In genomic region chr2:28369355-28369754, GRCh38 we compare ENCODE assay signal across 19 cellular contexts. TPM values are rescaled to one million over a fixed set of nuclear protein-coding genes. Genes with fewer than 3 reads are reported as not detected.
DNase-seq lines count a peak whose midpoint lies in the region; ATAC-seq, FAIRE-seq and TF ChIP-seq lines count a peak whose summit lies in the region.
"Had no signal": no experiment of that assay in that cellular context is flagged by ENCODE, and none has a peak within 500 bp of the region (broad histone marks: within the 10 kb centered on the region; RNA-seq: fewer than 3 reads in every experiment).

No MANE protein-coding gene starts in this region.

- intact Hi-C loops in activated CD4-positive, alpha-beta T cell treated with anti-CD3 and anti-CD28 coated beads, Interleukin-2, amount 10 ng/mL, durations not matched to agents 24 days and 14 days (cut with micrococcal nuclease) = no loop called here
- intact Hi-C loops in K562 (cut with micrococcal nuclease) (no loop called here), Right ventricle myocardium inferior (cut with DNase I) (no loop called here)

- no peaks in the 10 kb centered on the region for H3K36me3 ChIP-seq in K562 (ENCODE audit: control insufficient read depth, insufficient read depth, low read length)
- H3K36me3 ChIP-seq: BLaER1, HAP-1 had no signal

- H3K9me3 ChIP-seq in A549 = no peaks in the 10 kb centered on the region
- H3K9me3 ChIP-seq in K562 (replicated peaks; ENCODE audit: control insufficient read depth, insufficient read depth, low read depth, low read length) = no peaks in the 10 kb centered on the region
- H3K9me3 ChIP-seq: BLaER1, HAP-1 had no signal

- no peak for DNase-seq in activated CD4-positive, alpha-beta T cell treated with anti-CD3 and anti-CD28 coated beads, Interleukin-2, amount 10 ng/mL, durations not matched to agents 7 days and 5 days
- DNase-seq in activated CD4-positive, alpha-beta T cell treated with anti-CD3 and anti-CD28 coated beads, Interleukin-2, amount 10 ng/mL, durations not matched to agents 24 days and 14 days = no peak
- DNase-seq in A549 (ENCODE audit: low read depth in 1 of 2, low spot score in 1 of 2) (no peak), K562 (ENCODE audit: extremely low read depth in 1 of 4, low spot score in 3 of 4) (no peak), nephron progenitor cell (no peak), Right ventricle myocardium inferior (ENCODE audit: missing footprints) (no peak), mesenteric fat pad (ENCODE audit: low spot score) (no peak)
- DNase-seq: CD8-positive, alpha-beta T cell; DMS79; NCI-H1417 treated with DMSO at 0.1 percent for 48 hours; NCI-H1930; NCI-H2171; NCI-H446; NCI-H69; OCI-M1 had no signal

- BruUV-seq in K562 (replicated peaks; lab: Mats Ljungman, UMichigan) = no TSS peak

- H3K4me2 ChIP-seq in A549 (no peak overlapping the region), K562 (ENCODE audit: insufficient read depth, low read length) (no peak overlapping the region)
- H3K4me2 ChIP-seq: BLaER1 had no signal

- H3K27me3 ChIP-seq in K562 (ENCODE audit: control insufficient read depth in 2 of 2, insufficient read depth in 2 of 2, low read length in 2 of 2) = no peaks in the 10 kb centered on the region; a peak in 1 of 5 replicates
- H3K27me3 ChIP-seq: BLaER1 had no signal

- H3K4me3 ChIP-seq in A549 = no peak overlapping the region
- no peak overlapping the region for H3K4me3 ChIP-seq in K562
- H3K4me3 ChIP-seq: BLaER1, HAP-1 had no signal

- peaks cover 27% of the 10 kb centered on the region for H3K4me1 ChIP-seq in A549
- H3K4me1 ChIP-seq in K562 (replicated peaks in 1 of 2; ENCODE audit: control insufficient read depth in 2 of 2, insufficient read depth in 2 of 2, low read length in 2 of 2) = peaks cover 27 to 28% of the 10 kb centered on the region in 2 experiments
- H3K4me1 ChIP-seq: HAP-1 had no signal

- TF ChIP-seq POLR2A in A549 (IDR thresholded peaks at IDR 0.05; ENCODE audit: low read length) (no peak), K562 (conservative IDR thresholded peaks at IDR 0.05) (no peak)

- TF ChIP-seq EP300 in A549 (IDR thresholded peaks at IDR 0.05) (no peak), K562 (IDR thresholded peaks at IDR 0.05; ENCODE audit: low read length) (no peak)

- no peaks in the 10 kb centered on the region for H3K79me2 ChIP-seq in K562 (ENCODE audit: control insufficient read depth, insufficient read depth, low read length)

- H3K9me3 Mint-ChIP-seq in activated CD4-positive, alpha-beta T cell treated with anti-CD3 and anti-CD28 coated beads, Interleukin-2, amount 10 ng/mL, durations not matched to agents 7 days and 5 days = no peaks in the 10 kb centered on the region
- no peaks in the 10 kb centered on the region for H3K9me3 Mint-ChIP-seq in activated CD4-positive, alpha-beta T cell treated with anti-CD3 and anti-CD28 coated beads, Interleukin-2, amount 10 ng/mL, durations not matched to agents 24 days and 14 days
- H3K9me3 Mint-ChIP-seq in nephron progenitor cell = peaks cover 3% of the 10 kb centered on the region
- H3K9me3 Mint-ChIP-seq: CD8-positive, alpha-beta T cell had no signal

- 70% methylated on average over 5 of the region's 5 CpGs for WGBS in A549 (ENCODE audit: missing lambda C conversion rate)
- WGBS in K562 (ENCODE audit: insufficient coverage, low coverage, missing lambda C conversion rate) = 65% methylated on average over 5 of the region's 5 CpGs

- peak overlapping the region; percentile 82 for H3K27ac Mint-ChIP-seq in activated CD4-positive, alpha-beta T cell treated with anti-CD3 and anti-CD28 coated beads, Interleukin-2, amount 10 ng/mL, durations not matched to agents 7 days and 5 days
- no peak overlapping the region for H3K27ac Mint-ChIP-seq in activated CD4-positive, alpha-beta T cell treated with anti-CD3 and anti-CD28 coated beads, Interleukin-2, amount 10 ng/mL, durations not matched to agents 24 days and 14 days
- peak overlapping the region; percentile 34 for H3K27ac Mint-ChIP-seq in nephron progenitor cell
- H3K27ac Mint-ChIP-seq: CD8-positive, alpha-beta T cell had no signal

- in situ Hi-C loops in K562 (cut with MboI) = no loop called here

- H3K9ac ChIP-seq in K562 (ENCODE audit: insufficient read depth in 1 of 2, low read depth in 2 of 2, low read length in 2 of 2) = no peak overlapping the region; a peak in 1 of 4 replicates
- H3K9ac ChIP-seq: BLaER1 had no signal

- TF ChIP-seq CTCF in A549 (IDR thresholded peaks at IDR 0.05) (no peak), K562 (IDR thresholded peaks at IDR 0.05 in 2 of 3, conservative IDR thresholded peaks at IDR 0.05 in 1 of 3; ENCODE audit: insufficient read depth in 2 of 3, low read depth in 1 of 3, low read length in 3 of 3) (no peak), nephron progenitor cell (IDR thresholded peaks at IDR 0.05) (no peak)

- H3K36me3 Mint-ChIP-seq in activated CD4-positive, alpha-beta T cell treated with anti-CD3 and anti-CD28 coated beads, Interleukin-2, amount 10 ng/mL, durations not matched to agents 7 days and 5 days (ENCODE audit: low read depth) = no peaks in the 10 kb centered on the region
- H3K36me3 Mint-ChIP-seq in activated CD4-positive, alpha-beta T cell treated with anti-CD3 and anti-CD28 coated beads, Interleukin-2, amount 10 ng/mL, durations not matched to agents 24 days and 14 days (ENCODE audit: low read depth) = no peaks in the 10 kb centered on the region
- no peaks in the 10 kb centered on the region for H3K36me3 Mint-ChIP-seq in nephron progenitor cell (ENCODE audit: low read depth)
- H3K36me3 Mint-ChIP-seq: CD8-positive, alpha-beta T cell had no signal

- H3K9me1 ChIP-seq in K562 (ENCODE audit: control insufficient read depth, insufficient read depth, low read length) = no peaks in the 10 kb centered on the region

- FAIRE-seq in A549 (lab: Jason Lieb, UNC) (no peak), K562 (lab: Jason Lieb, UNC) (no peak)

- no peaks in the 10 kb centered on the region for H4K20me1 ChIP-seq in K562 (replicated peaks; ENCODE audit: control insufficient read depth, insufficient read depth, low read length)
- H4K20me1 ChIP-seq: BLaER1 had no signal

- no peak for ATAC-seq in A549
- ATAC-seq in K562 = no peak
- ATAC-seq in GM21367 (IDR thresholded peaks at IDR 0.05; ENCODE audit: unreplicated experiment) = no peak
- no peak for ATAC-seq in Right ventricle myocardium inferior
- ATAC-seq: CD8-positive, alpha-beta T cell had no signal

- peaks cover 20% of the 10 kb centered on the region for H3K27me3 Mint-ChIP-seq in activated CD4-positive, alpha-beta T cell treated with anti-CD3 and anti-CD28 coated beads, Interleukin-2, amount 10 ng/mL, durations not matched to agents 7 days and 5 days
- H3K27me3 Mint-ChIP-seq in activated CD4-positive, alpha-beta T cell treated with anti-CD3 and anti-CD28 coated beads, Interleukin-2, amount 10 ng/mL, durations not matched to agents 24 days and 14 days = peaks cover 26% of the 10 kb centered on the region
- H3K27me3 Mint-ChIP-seq in nephron progenitor cell (ENCODE audit: low read depth, poor library complexity) = peaks cover 28% of the 10 kb centered on the region

- CTCF ChIA-PET in activated CD4-positive, alpha-beta T cell treated with anti-CD3 and anti-CD28 coated beads, Interleukin-2, amount 10 ng/mL, durations not matched to agents 7 days and 5 days (lab: Charles Lee) = interaction anchor here (0.8 to 2.1 kb wide), 3 partner anchors 9 to 17 kb away, joined by 3 to 11 read pairs (median 3); no protein-coding TSS in a partner anchor
- CTCF ChIA-PET in A549 (lab: Yijun Ruan, JAX) (interaction anchor here (0.6 to 1.7 kb wide), 5 partner anchors 9 to 32 kb away, joined by 3 to 5 read pairs (median 4); no protein-coding TSS in a partner anchor), K562 (lab: Yijun Ruan, JAX; ENCODE audit: low intra/inter-chr PET ratio) (no interaction called here)

- no peak overlapping the region for H2AFZ ChIP-seq in K562 (ENCODE audit: low read depth, low read length)

- TF ChIP-seq RAD21 in A549 (conservative IDR thresholded peaks at IDR 0.05 in 1 of 2, IDR thresholded peaks at IDR 0.05 in 1 of 2) (no peak), K562 (CRISPR knock-in tag; conservative IDR thresholded peaks at IDR 0.05 in 1 of 2, IDR thresholded peaks at IDR 0.05 in 1 of 2) (no peak)

- POLR2A ChIA-PET in activated CD4-positive, alpha-beta T cell treated with anti-CD3 and anti-CD28 coated beads, Interleukin-2, amount 10 ng/mL, durations not matched to agents 7 days and 5 days (lab: Charles Lee) = interaction anchor here (0.8 kb wide), 1 partner anchor 9 kb away, joined by 3 read pairs; no protein-coding TSS in a partner anchor
- POLR2A ChIA-PET in A549 (lab: Yijun Ruan, JAX) (interaction anchor here (0.6 to 1.6 kb wide), 3 partner anchors 22 to 921 kb away, joined by 3 to 7 read pairs (median 4); no protein-coding TSS in a partner anchor), K562 (lab: Yijun Ruan, JAX) (interaction anchor here (0.6 to 1.4 kb wide), 2 partner anchors 14 to 28 kb away, joined by 4 to 6 read pairs; no protein-coding TSS in a partner anchor)

- peak overlapping the region; percentile 3 to 77; a peak in 3 of 6 replicates for H3K27ac ChIP-seq in A549
- H3K27ac ChIP-seq in K562 (ENCODE audit: extremely low read depth, low read depth, low read length) = no peak overlapping the region
- H3K27ac ChIP-seq: 22Rv1, BLaER1 had no signal

- H3K4me1 Mint-ChIP-seq in activated CD4-positive, alpha-beta T cell treated with anti-CD3 and anti-CD28 coated beads, Interleukin-2, amount 10 ng/mL, durations not matched to agents 7 days and 5 days = peaks cover 44% of the 10 kb centered on the region
- peaks cover 36% of the 10 kb centered on the region for H3K4me1 Mint-ChIP-seq in activated CD4-positive, alpha-beta T cell treated with anti-CD3 and anti-CD28 coated beads, Interleukin-2, amount 10 ng/mL, durations not matched to agents 24 days and 14 days
- H3K4me1 Mint-ChIP-seq in nephron progenitor cell = peaks cover 33% of the 10 kb centered on the region

- H3K4me3 Mint-ChIP-seq in activated CD4-positive, alpha-beta T cell treated with anti-CD3 and anti-CD28 coated beads, Interleukin-2, amount 10 ng/mL, durations not matched to agents 7 days and 5 days = no peak overlapping the region
- H3K4me3 Mint-ChIP-seq in activated CD4-positive, alpha-beta T cell treated with anti-CD3 and anti-CD28 coated beads, Interleukin-2, amount 10 ng/mL, durations not matched to agents 24 days and 14 days = no peak overlapping the region
- no peak overlapping the region for H3K4me3 Mint-ChIP-seq in nephron progenitor cell
- H3K4me3 Mint-ChIP-seq: CD8-positive, alpha-beta T cell had no signal

RNA-seq across cellular contexts. Expression of gene FOSL2, which starts 23.3 kb away (rescaled TPM):
- 10 to 100 TPM; 39.6 to 47.0 TPM for total RNA-seq in activated CD4-positive, alpha-beta T cell treated with anti-CD3 and anti-CD28 coated beads, Interleukin-2, amount 10 ng/mL, durations not matched to agents 7 days and 5 days
- 73.2 and 80.6 TPM in 2 replicates for total RNA-seq in activated CD4-positive, alpha-beta T cell treated with anti-CD3 and anti-CD28 coated beads, Interleukin-2, amount 10 ng/mL, durations not matched to agents 24 days and 14 days
- polyA plus RNA-seq in A549 (2011; rRNA removed) (45.7 and 50.6 TPM in 2 replicates), A549 (2017; fragmentation: RNase III; extraction: RNeasy Plus Mini Kit Qiagen cat#74134 plus additional on column Dnase treatment) (68.1 to 73.4 TPM (median 69.0 TPM) in 3 replicates), K562 (2011; rRNA removed) (0.31 and 0.57 TPM in 2 replicates), K562 (2014; fragmentation: Illumina TruSeq; extraction: Trizol) (0.80 and 0.86 TPM in 2 replicates), K562 (2014; fragmentation: Nextera tagmentation; extraction: Ambion mirVana) (under 1 TPM; 0.04 to 0.07 TPM), K562 (2014; rRNA removed) (0.88 and 0.91 TPM in 2 replicates)
- polyA plus RNA-seq in A549 (2012; cell fraction: cytosol; rRNA removed) = 26.7 and 37.2 TPM in 2 replicates
- polyA plus RNA-seq in A549 (2012; cell fraction: nucleus; rRNA removed) = 89.7 and 95.0 TPM in 2 replicates
- 86.7 and 103 TPM in 2 replicates for polyA minus RNA-seq in A549 (2011; rRNA and poly(A)+ RNA removed)
- total RNA-seq in K562 (2011; cell fraction: chromatin; rRNA removed; ENCODE audit: low replicate concordance) = 0.77 and 2.2 TPM in 2 replicates
- 1.4 and 1.5 TPM in 2 replicates for total RNA-seq in K562 (2011; cell fraction: nucleolus; rRNA removed)
- total RNA-seq in K562 (2011; cell fraction: nucleoplasm; rRNA removed) = 0.99 and 1.5 TPM in 2 replicates
- total RNA-seq in K562 (2014; rRNA removed) (0.86 and 1.4 TPM in 2 replicates), K562 (2014; rRNA removed; fragmentation: Illumina TruSeq; extraction: Trizol) (0.45 and 0.51 TPM in 2 replicates), K562 (2015; rRNA removed; fragmentation: Illumina TruSeq; extraction: Trizol) (1.4 and 1.6 TPM in 2 replicates), K562 (2021) (2.9 and 3.1 TPM in 2 replicates), Right ventricle myocardium inferior (48.5 TPM), mesenteric fat pad (259 TPM)
- 0.34 and 0.51 TPM in 2 replicates for polyA plus RNA-seq in K562 (2011; cell fraction: cytosol; rRNA removed)
- polyA plus RNA-seq in K562 (2011; cell fraction: nucleus; rRNA removed) = 0.77 and 1.00 TPM in 2 replicates
- 2.4 and 4.6 TPM in 2 replicates for polyA plus RNA-seq in K562 (2012)
- 0.35 and 0.51 TPM in 2 replicates for polyA minus RNA-seq in K562 (2011; rRNA and poly(A)+ RNA removed)
- 0.76 and 1.3 TPM in 2 replicates for polyA minus RNA-seq in K562 (2011; cell fraction: cytosol; rRNA and poly(A)+ RNA removed)
- polyA minus RNA-seq in K562 (2011; cell fraction: nucleus; rRNA and poly(A)+ RNA removed) = 1.1 and 1.4 TPM in 2 replicates

Comparison
In these comparisons a context has a peak if more than half of its experiments do, and no peak if none do; other contexts are left out.
1. RNA of gene FOSL2, which starts 23.3 kb away (total RNA-seq): 259 TPM in mesenteric fat pad (single experiment), 73.2 to 80.6 TPM in activated CD4-positive, alpha-beta T cell treated with anti-CD3 and anti-CD28 coated beads, Interleukin-2, amount 10 ng/mL, durations not matched to agents 24 days and 14 days, 48.5 TPM in Right ventricle myocardium inferior (single experiment) and 39.6 to 47.0 TPM in activated CD4-positive, alpha-beta T cell treated with anti-CD3 and anti-CD28 coated beads, Interleukin-2, amount 10 ng/mL, durations not matched to agents 7 days and 5 days; 0.45 to 3.1 TPM in K562; every median in the first group is over 4 times any median in the second.